In the genomic region with DNA sequence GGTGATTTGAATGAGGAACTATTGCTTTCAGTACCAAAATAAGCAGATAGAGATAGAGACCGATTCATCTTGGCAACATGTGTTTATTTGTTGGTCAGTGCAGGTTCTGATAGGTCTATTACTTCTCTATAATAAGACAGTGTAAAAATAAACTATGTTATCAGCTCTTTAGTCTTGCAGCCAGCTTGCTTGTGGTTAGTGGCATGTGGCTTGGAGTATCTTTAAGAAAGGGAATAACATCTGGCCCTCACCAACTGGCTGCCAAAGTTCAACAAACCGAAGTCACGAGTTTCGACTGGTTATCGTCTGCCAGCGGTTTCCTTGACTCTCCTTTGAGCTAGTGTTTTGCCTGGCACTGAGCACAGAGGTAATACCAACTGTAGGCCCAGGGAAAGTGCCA, we compare ENCODE assay signal across 12 cellular contexts.
DNase-seq lines count a peak whose midpoint lies in the region; ATAC-seq and TF ChIP-seq lines count a peak whose summit lies in the region.
"Had no signal": no experiment of that assay in that cellular context is flagged by ENCODE, and none has a peak within 500 bp of the region (broad histone marks: within the 10 kb centered on the region; RNA-seq: fewer than 3 reads in every experiment).

No MANE protein-coding gene starts in this region.

- DNase-seq in DMS 273 treated with DMSO at 0.1 percent for 48 hours (lab: John Stamatoyannopoulos, UW) (peak; percentile 91), MV-4-11 (lab: John Stamatoyannopoulos, UW) (peak; percentile 99), Right ventricle myocardium inferior (ENCODE audit: missing footprints) (no peak), H9 (no peak), GM10266 (ENCODE audit: extremely low spot score) (no peak), NCI-H1417 treated with DMSO at 0.1 percent for 48 hours (lab: John Stamatoyannopoulos, UW) (no peak)
- no peak for DNase-seq in activated T-cell treated with anti-CD3 and anti-CD28 coated beads, Interleukin-2, amount 50 U/mL, for 1 hour
- DNase-seq: BE2C, testis had no signal

- H3K27ac ChIP-seq in H9 (ENCODE audit: insufficient read length, low read depth, low read length) = no peak overlapping the region
- H3K27ac ChIP-seq: testis had no signal

- no CpG with 5 or more reads among the region's 6 CpGs for WGBS in H9 (ENCODE audit: extremely low coverage, insufficient read length, low lambda C conversion rate)

- ATAC-seq in HG02571 (IDR thresholded peaks at IDR 0.05; ENCODE audit: unreplicated experiment) (peak; percentile 48), Right ventricle myocardium inferior (peak; percentile 74)
- ATAC-seq: Panc1 had no signal

- H3K27ac Mint-ChIP-seq in H9 = no peak overlapping the region; a peak in 1 of 7 replicates

- H2BK20ac ChIP-seq in H9 (ENCODE audit: low read depth, low read length, poor library complexity, severe bottlenecking) = no peak overlapping the region

- no peak overlapping the region for H2AK5ac ChIP-seq in H9 (ENCODE audit: insufficient read length, low read length)

- no peak overlapping the region for H2BK12ac ChIP-seq in H9 (ENCODE audit: insufficient read length, low read depth, low read length)

- no peaks in the 10 kb centered on the region for H4K20me1 ChIP-seq in H9 (ENCODE audit: control insufficient read depth, insufficient read depth, insufficient read length)

- TF ChIP-seq CTCF in H9 (conservative IDR thresholded peaks at IDR 0.05) = no peak
- TF ChIP-seq CTCF in GM10266 (IDR thresholded peaks at IDR 0.05; ENCODE audit: control insufficient read depth, insufficient read depth, low read depth, missing control alignments) = no peak

- no peak overlapping the region for H3T11ph ChIP-seq in H9 (ENCODE audit: low read length)

- H3K4me1 ChIP-seq in H9 (ENCODE audit: insufficient read depth, low read length) = no peaks in the 10 kb centered on the region
- H3K4me1 ChIP-seq: BE2C, testis had no signal

- H3K9me3 ChIP-seq in H9 (ENCODE audit: control insufficient read depth, low read depth, low read length) = no peaks in the 10 kb centered on the region
- H3K9me3 ChIP-seq: BE2C, testis had no signal

- H3K4ac ChIP-seq in H9 (ENCODE audit: low read depth, low read length) = no peak overlapping the region

- H2BK5ac ChIP-seq in H9 (ENCODE audit: insufficient read length, low read length) = no peak overlapping the region

- no peak overlapping the region for H3K56ac ChIP-seq in H9 (ENCODE audit: insufficient read length, low read depth, low read length)

- H3K9ac ChIP-seq in H9 (ENCODE audit: extremely low read depth, insufficient read length, low read length) = no peak overlapping the region

- H3K27me3 Mint-ChIP-seq in H9 (ENCODE audit: low read depth) = peaks cover 4% of the 10 kb centered on the region

- no peak overlapping the region for H3K18ac ChIP-seq in H9 (ENCODE audit: insufficient read length, low read depth, low read length)

- no peaks in the 10 kb centered on the region for H3K23me2 ChIP-seq in H9 (ENCODE audit: insufficient read length, low read depth, low read length, poor library complexity, severe bottlenecking)

- no peak overlapping the region for H2AFZ ChIP-seq in H9 (ENCODE audit: low read length)

- H4K8ac ChIP-seq in H9 (replicated peaks; ENCODE audit: insufficient read length, low read depth, low read length) = no peak overlapping the region

- no peaks in the 10 kb centered on the region for H3K27me3 ChIP-seq in H9 (ENCODE audit: insufficient read depth, low read length)
- H3K27me3 ChIP-seq: BE2C, testis had no signal

- H3K79me2 ChIP-seq in H9 (ENCODE audit: insufficient read depth, low read length) = no peaks in the 10 kb centered on the region; the same call in 1 of the 2 replicates

- H3K23ac ChIP-seq in H9 (ENCODE audit: insufficient read length, low read depth, low read length) = no peak overlapping the region

- no peak overlapping the region for H3K4me3 Mint-ChIP-seq in H9
- H3K4me3 Mint-ChIP-seq: IgD-negative memory B cell had no signal

- peaks cover 19 to 21% of the 10 kb centered on the region in 2 experiments for H3K4me1 Mint-ChIP-seq in H9

- H2BK120ac ChIP-seq in H9 (ENCODE audit: low read depth, low read length, poor library complexity, severe bottlenecking) = no peak overlapping the region

- H3K36me3 Mint-ChIP-seq in H9 (ENCODE audit: insufficient read depth in 1 of 3, low read depth in 3 of 3) = peaks cover 2 to 8% (median 4%) of the 10 kb centered on the region in 3 experiments; a peak in 5 of 7 replicates
- H3K36me3 Mint-ChIP-seq: IgD-negative memory B cell had no signal

- no peak overlapping the region for H3K14ac ChIP-seq in H9 (ENCODE audit: insufficient read depth, low read length)

- H3K9me3 Mint-ChIP-seq in H9 = no peaks in the 10 kb centered on the region
- H3K9me3 Mint-ChIP-seq: IgD-negative memory B cell had no signal

- no peak overlapping the region for H4K91ac ChIP-seq in H9 (ENCODE audit: insufficient read length, low read depth, low read length)

- intact Hi-C loops in Right ventricle myocardium inferior (cut with DNase I) = no loop called here

- H2BK15ac ChIP-seq in H9 (ENCODE audit: low read depth, low read length) = no peak overlapping the region

- no peak overlapping the region for H3K4me2 ChIP-seq in H9 (ENCODE audit: insufficient read depth, insufficient read length, low read length)

- H3K79me1 ChIP-seq in H9 (ENCODE audit: insufficient read depth, low read depth, low read length, poor library complexity, severe bottlenecking) = no peaks in the 10 kb centered on the region

- H4K5ac ChIP-seq in H9 (ENCODE audit: insufficient read length, low read depth, low read length) = no peak overlapping the region

Comparison
In these comparisons a context has a peak if more than half of its experiments do, and no peak if none do; other contexts are left out.
1. DNase-seq: peak in DMS 273 treated with DMSO at 0.1 percent for 48 hours (single experiment) and MV-4-11 (single experiment); none in Right ventricle myocardium inferior (single experiment), H9 (single experiment), GM10266 (single experiment), activated T-cell treated with anti-CD3 and anti-CD28 coated beads, Interleukin-2, amount 50 U/mL, for 1 hour (single experiment) and NCI-H1417 treated with DMSO at 0.1 percent for 48 hours (single experiment).